ENCODE assay signal across 22 cellular contexts in genomic region chr6:148087659-148088058, GRCh38.
DNase-seq lines count a peak whose midpoint lies in the region; ATAC-seq, FAIRE-seq and TF ChIP-seq lines count a peak whose summit lies in the region.
"Had no signal": no experiment of that assay in that cellular context is flagged by ENCODE, and none has a peak within 500 bp of the region (broad histone marks: within the 10 kb centered on the region; RNA-seq: fewer than 3 reads in every experiment).

No MANE protein-coding gene starts in this region.

- H3K9ac ChIP-seq in HepG2 (ENCODE audit: insufficient read depth, low read depth, low read length) (no peak overlapping the region), K562 (ENCODE audit: insufficient read depth in 1 of 2, low read depth in 2 of 2, low read length in 2 of 2) (no peak overlapping the region)
- H3K9ac ChIP-seq: BLaER1 treated with 17β-estradiol and CSF1 and Interleukin-3, amounts not matched to agents 10 nM and 100 nM had no signal

- no peaks in the 10 kb centered on the region for H3K4me1 ChIP-seq in HepG2 (ENCODE audit: insufficient read depth, low read length)
- H3K4me1 ChIP-seq in right lobe of liver: no peaks in the 10 kb centered on the region
- H3K4me1 ChIP-seq in K562 (replicated peaks in 1 of 2; ENCODE audit: control insufficient read depth in 2 of 2, insufficient read depth in 2 of 2, low read length in 2 of 2): no peaks in the 10 kb centered on the region
- H3K4me1 ChIP-seq: BLaER1 treated with 17β-estradiol and CSF1 and Interleukin-3, amounts not matched to agents 10 nM and 100 nM; Caco-2 had no signal

- H4K20me1 ChIP-seq in HepG2 (ENCODE audit: insufficient read depth, low read length) (no peaks in the 10 kb centered on the region), K562 (replicated peaks; ENCODE audit: control insufficient read depth, insufficient read depth, low read length) (no peaks in the 10 kb centered on the region)
- H4K20me1 ChIP-seq: BLaER1 treated with 17β-estradiol and CSF1 and Interleukin-3, amounts not matched to agents 10 nM and 100 nM had no signal

- H3K79me2 ChIP-seq in HepG2 (ENCODE audit: insufficient read depth, low read length): no peaks in the 10 kb centered on the region
- no peaks in the 10 kb centered on the region for H3K79me2 ChIP-seq in K562 (ENCODE audit: control insufficient read depth, insufficient read depth, low read length)

- DNase-seq in HepG2 (ENCODE audit: low spot score) (no peak), right lobe of liver (no peak), HTR-8/SVneo (ENCODE audit: insufficient read length, low spot score) (no peak), K562 (ENCODE audit: extremely low read depth in 1 of 4, low spot score in 3 of 4) (no peak), Ammon's horn (ENCODE audit: low spot score) (no peak), SW 1271 (lab: John Stamatoyannopoulos, UW) (no peak)
- DNase-seq: 8988T; ACHN; Caco-2; Calu3; CD4-positive, alpha-beta T cell; CD8-positive, alpha-beta T cell; DMS79 treated with DMSO at 0.1 percent for 48 hours; GF-D8 had no signal

- TF ChIP-seq EP300 in HepG2 (IDR thresholded peaks at IDR 0.05; ENCODE audit: low read depth in 2 of 2, low read length in 2 of 2) (no peak), HepG2 (CRISPR knock-in tag; IDR thresholded peaks at IDR 0.05; ENCODE audit: borderline replicate concordance) (no peak), K562 (IDR thresholded peaks at IDR 0.05; ENCODE audit: low read length) (no peak)

- no peak overlapping the region for H3K4me3 ChIP-seq in HepG2 (replicated peaks in 1 of 3; ENCODE audit: insufficient read depth in 1 of 3, low read depth in 2 of 3, low read length in 3 of 3)
- no peak overlapping the region for H3K4me3 ChIP-seq in right lobe of liver
- no peak overlapping the region for H3K4me3 ChIP-seq in K562
- H3K4me3 ChIP-seq: BLaER1 treated with 17β-estradiol and CSF1 and Interleukin-3, amounts not matched to agents 10 nM and 100 nM had no signal

- FAIRE-seq in HepG2 (lab: Jason Lieb, UNC) (no peak), HTR-8/SVneo (lab: Jason Lieb, UNC) (peak; percentile 13), K562 (lab: Jason Lieb, UNC) (no peak)
- FAIRE-seq: A204.1, D721Med, G401.6, GM12892, GM18507 had no signal

- no peak for TF ChIP-seq POLR2A in HepG2 (IDR thresholded peaks at IDR 0.05; ENCODE audit: insufficient read depth in 1 of 2, low read depth in 2 of 2, low read length in 2 of 2)
- TF ChIP-seq POLR2A in right lobe of liver (IDR thresholded peaks at IDR 0.05): no peak
- no peak for TF ChIP-seq POLR2A in K562 (conservative IDR thresholded peaks at IDR 0.05)

- intact Hi-C loops in HepG2 (cut with micrococcal nuclease; ENCODE audit: unreplicated experiment) (no loop called here), right lobe of liver (cut with DNase I) (no loop called here), K562 (cut with micrococcal nuclease) (no loop called here)

- WGBS in HepG2 (ENCODE audit: low lambda C conversion rate): 41% methylated on average over 3 of the region's 3 CpGs
- WGBS in right lobe of liver (ENCODE audit: insufficient coverage, low coverage, low lambda C conversion rate, missing lambda C conversion rate): 78% methylated on average over 3 of the region's 3 CpGs
- 0% methylated on average over 3 of the region's 3 CpGs for WGBS in K562 (ENCODE audit: insufficient coverage, low coverage, missing lambda C conversion rate)

- H3K27me3 ChIP-seq in HepG2 (ENCODE audit: control insufficient read depth in 1 of 2, insufficient read depth in 2 of 2, low read length in 2 of 2): no peaks in the 10 kb centered on the region
- H3K27me3 ChIP-seq in right lobe of liver: no peaks in the 10 kb centered on the region
- H3K27me3 ChIP-seq in K562 (ENCODE audit: control insufficient read depth in 2 of 2, insufficient read depth in 2 of 2, low read length in 2 of 2): no peaks in the 10 kb centered on the region
- H3K27me3 ChIP-seq: BLaER1 treated with 17β-estradiol and CSF1 and Interleukin-3, amounts not matched to agents 10 nM and 100 nM had no signal

- no peak for TF ChIP-seq CTCF in HepG2 (CRISPR knock-in tag; IDR thresholded peaks at IDR 0.05)
- no peak for TF ChIP-seq CTCF in right lobe of liver (IDR thresholded peaks at IDR 0.05)
- no peak for TF ChIP-seq CTCF in K562 (IDR thresholded peaks at IDR 0.05 in 2 of 3, conservative IDR thresholded peaks at IDR 0.05 in 1 of 3; ENCODE audit: insufficient read depth in 2 of 3, low read depth in 1 of 3, low read length in 3 of 3)

- H3K4me2 ChIP-seq in HepG2 (ENCODE audit: low read depth, low read length) (no peak overlapping the region), K562 (ENCODE audit: insufficient read depth, low read length) (no peak overlapping the region)
- H3K4me2 ChIP-seq: BLaER1 treated with 17β-estradiol and CSF1 and Interleukin-3, amounts not matched to agents 10 nM and 100 nM had no signal

- POLR2A ChIA-PET in HepG2 (lab: Yijun Ruan, JAX) (no interaction called here), K562 (lab: Yijun Ruan, JAX) (no interaction called here)

- in situ Hi-C loops in HepG2 (cut with HindIII; ENCODE audit: extremely low pct_ligation_motif_present, low pct_unique_long_range_greater_than_20kb): no loop called here
- in situ Hi-C loops in K562 (cut with MboI): no loop called here

- H3K36me3 ChIP-seq in HepG2 (replicated peaks in 1 of 2; ENCODE audit: control insufficient read depth in 1 of 2, insufficient read depth in 2 of 2, low read length in 2 of 2) (no peaks in the 10 kb centered on the region), right lobe of liver (no peaks in the 10 kb centered on the region), K562 (ENCODE audit: control insufficient read depth, insufficient read depth, low read length) (no peaks in the 10 kb centered on the region)
- H3K36me3 ChIP-seq: BLaER1 treated with 17β-estradiol and CSF1 and Interleukin-3, amounts not matched to agents 10 nM and 100 nM had no signal

- no peaks in the 10 kb centered on the region for H3K9me1 ChIP-seq in K562 (ENCODE audit: control insufficient read depth, insufficient read depth, low read length)

- TF ChIP-seq RAD21 in HepG2 (CRISPR knock-in tag; IDR thresholded peaks at IDR 0.05): no peak
- TF ChIP-seq RAD21 in K562 (CRISPR knock-in tag; conservative IDR thresholded peaks at IDR 0.05 in 1 of 2, IDR thresholded peaks at IDR 0.05 in 1 of 2): no peak

- H2AFZ ChIP-seq in HepG2 (ENCODE audit: low read length) (no peak overlapping the region), K562 (ENCODE audit: low read depth, low read length) (no peak overlapping the region)

- BruUV-seq in HepG2 (replicated peaks; lab: Mats Ljungman, UMichigan) (no TSS peak), K562 (replicated peaks; lab: Mats Ljungman, UMichigan) (no TSS peak)

- ATAC-seq in HepG2: no peak
- no peak for ATAC-seq in right lobe of liver
- no peak for ATAC-seq in K562
- ATAC-seq in GM19463 (IDR thresholded peaks at IDR 0.05; ENCODE audit: unreplicated experiment): no peak
- ATAC-seq: CD8-positive, alpha-beta T cell had no signal

- H3K9me3 ChIP-seq in HepG2 (ENCODE audit: low read length): peaks cover 8% of the 10 kb centered on the region; the same call in 1 of the 2 replicates
- peaks cover 0 to 7% (median 1%) of the 10 kb centered on the region in 4 donors for H3K9me3 ChIP-seq in right lobe of liver
- no peaks in the 10 kb centered on the region for H3K9me3 ChIP-seq in K562 (replicated peaks; ENCODE audit: control insufficient read depth, insufficient read depth, low read depth, low read length)

- H3K27ac ChIP-seq in HepG2 (ENCODE audit: extremely low read length, insufficient read depth, low read length): no peak overlapping the region
- H3K27ac ChIP-seq in right lobe of liver: no peak overlapping the region
- no peak overlapping the region for H3K27ac ChIP-seq in K562 (ENCODE audit: extremely low read depth, low read depth, low read length)
- H3K27ac ChIP-seq: BLaER1 treated with 17β-estradiol and CSF1 and Interleukin-3, amounts not matched to agents 10 nM and 100 nM; C4-2B had no signal

- CTCF ChIA-PET in HepG2 (lab: Yijun Ruan, JAX; ENCODE audit: low intra/inter-chr PET ratio, low total read pairs) (no interaction called here), K562 (lab: Yijun Ruan, JAX; ENCODE audit: low intra/inter-chr PET ratio) (no interaction called here)

TF ChIP-seq in HepG2, 621 proteins besides CTCF, POLR2A, EP300 and RAD21:
- TF ChIP-seq CREB1 (IDR thresholded peaks at IDR 0.05): peak; percentile 81
- TF ChIP-seq CREB1 (CRISPR knock-in tag; IDR thresholded peaks at IDR 0.05): no peak
- peak; percentile 97 for TF ChIP-seq ATF7 (IDR thresholded peaks at IDR 0.05)
- TF ChIP-seq ATF7 (CRISPR knock-in tag; IDR thresholded peaks at IDR 0.05): no peak
- TF ChIP-seq TFAP4 (IDR thresholded peaks at IDR 0.05; ENCODE audit: borderline replicate concordance, low read depth): no peak
- no peak for TF ChIP-seq FOSL2 (CRISPR knock-in tag; IDR thresholded peaks at IDR 0.05)
- no peak for TF ChIP-seq CHCHD3 (CRISPR knock-in tag; IDR thresholded peaks at IDR 0.05)
- no peak for TF ChIP-seq MTA3 (CRISPR knock-in tag; IDR thresholded peaks at IDR 0.05)

TF ChIP-seq in K562, 482 proteins besides CTCF, POLR2A, EP300 and RAD21:
- no peak for TF ChIP-seq THRA (IDR thresholded peaks at IDR 0.05)
- TF ChIP-seq NEUROD1 (IDR thresholded peaks at IDR 0.05; ENCODE audit: borderline replicate concordance, low read depth, low read length, partially characterized antibody): no peak
- TF ChIP-seq ATF3 (IDR thresholded peaks at IDR 0.05): peak; percentile 56
- no peak for TF ChIP-seq ATF3 (CRISPR knock-in tag; conservative IDR thresholded peaks at IDR 0.05)
